8 cellular contexts compared by ENCODE assay signal in genomic region chr18:75247041-75247551, GRCh38. TPM values are rescaled to one million over a fixed set of nuclear protein-coding genes. Genes with fewer than 3 reads are reported as not detected.
DNase-seq lines count a peak whose midpoint lies in the region; ATAC-seq and TF ChIP-seq lines count a peak whose summit lies in the region.

No MANE protein-coding gene starts in this region.

- H3K27me3 ChIP-seq in lower lobe of right lung (ENCODE audit: low read depth) (no peaks in the 10 kb centered on the region), vagina (no peaks in the 10 kb centered on the region), SJCRH30 (no peaks in the 10 kb centered on the region)

- no peaks in the 10 kb centered on the region for H3K9me3 ChIP-seq in lower lobe of right lung
- no peaks in the 10 kb centered on the region for H3K9me3 ChIP-seq in vagina
- no peaks in the 10 kb centered on the region for H3K9me3 ChIP-seq in SJCRH30 (replicated peaks)

- H3K27me3 Mint-ChIP-seq in activated naive CD4-positive, alpha-beta T cell treated with anti-CD3 and anti-CD28 coated beads for 36 hours (ENCODE audit: low read depth): no peaks in the 10 kb centered on the region

- no peak for TF ChIP-seq CTCF in astrocyte of the spinal cord (IDR thresholded peaks at IDR 0.05; ENCODE audit: low read depth, low read length)
- TF ChIP-seq CTCF in lower lobe of right lung (IDR thresholded peaks at IDR 0.05): no peak
- TF ChIP-seq CTCF in vagina (IDR thresholded peaks at IDR 0.05): no peak

- intact Hi-C loops in activated naive CD4-positive, alpha-beta T cell treated with anti-CD3 and anti-CD28 coated beads for 36 hours (cut with micrococcal nuclease): loop anchor here (1.0 to 10.0 kb wide), 6 partner anchors 14 to 1246 kb away; partner anchors contain the start of gene CNDP2
- intact Hi-C loops in lower lobe of right lung (cut with DNase I) (no loop called here), vagina (cut with DNase I) (no loop called here)

- in situ Hi-C loops in astrocyte of the spinal cord (cut with HindIII; ENCODE audit: low sequenced_read_pairs): no loop called here

- CTCF ChIA-PET in activated naive CD4-positive, alpha-beta T cell treated with anti-CD3 and anti-CD28 coated beads for 36 hours (lab: Charles Lee): interaction anchor here (0.7 to 3.5 kb wide), 3 partner anchors 18 to 300 kb away, joined by 4 to 14 read pairs (median 4); no protein-coding TSS in a partner anchor

- no peak for TF ChIP-seq POLR2A in vagina (IDR thresholded peaks at IDR 0.05)

- peak overlapping the region; percentile 74 for H3K27ac ChIP-seq in lower lobe of right lung
- H3K27ac ChIP-seq in vagina: peak overlapping the region; percentile 89
- no peak overlapping the region for H3K27ac ChIP-seq in SJCRH30

- no peak for DNase-seq in activated naive CD4-positive, alpha-beta T cell treated with anti-CD3 and anti-CD28 coated beads for 36 hours
- DNase-seq in activated naive CD4-positive, alpha-beta T cell (lab: John Stamatoyannopoulos, UW): no peak
- DNase-seq in astrocyte of the spinal cord (ENCODE audit: low read depth, low spot score) (no peak), lower lobe of right lung (no peak), vagina (ENCODE audit: extremely low spot score in 2 of 2) (no peak), mucosa of gallbladder (ENCODE audit: low spot score) (no peak), SJCRH30 (no peak)

- H3K4me1 Mint-ChIP-seq in activated naive CD4-positive, alpha-beta T cell treated with anti-CD3 and anti-CD28 coated beads for 36 hours (ENCODE audit: low read depth): peaks cover 62% of the 10 kb centered on the region

- peak overlapping the region; percentile 77 for H3K4me3 Mint-ChIP-seq in activated naive CD4-positive, alpha-beta T cell treated with anti-CD3 and anti-CD28 coated beads for 36 hours

- no peaks in the 10 kb centered on the region for H3K9me3 Mint-ChIP-seq in activated naive CD4-positive, alpha-beta T cell treated with anti-CD3 and anti-CD28 coated beads for 36 hours

- H3K4me1 ChIP-seq in lower lobe of right lung: peaks cover 20% of the 10 kb centered on the region
- peaks cover 77% of the 10 kb centered on the region for H3K4me1 ChIP-seq in vagina
- H3K4me1 ChIP-seq in SJCRH30: no peaks in the 10 kb centered on the region

- ATAC-seq in lower lobe of right lung: peak in 1 of 2 donors; percentile 14
- no peak for ATAC-seq in GM21576 (IDR thresholded peaks at IDR 0.05; ENCODE audit: unreplicated experiment)

- H3K36me3 ChIP-seq in lower lobe of right lung (no peaks in the 10 kb centered on the region), vagina (no peaks in the 10 kb centered on the region), SJCRH30 (no peaks in the 10 kb centered on the region)

- H3K4me3 ChIP-seq in astrocyte of the spinal cord (ENCODE audit: low read depth, low read length) (peak overlapping the region; percentile 36), lower lobe of right lung (peak overlapping the region; percentile 51), vagina (peak overlapping the region; percentile 36 to 41), SJCRH30 (no peak overlapping the region; the same call in 1 of the 2 replicates)

- H3K36me3 Mint-ChIP-seq in activated naive CD4-positive, alpha-beta T cell treated with anti-CD3 and anti-CD28 coated beads for 36 hours (ENCODE audit: low read depth): peaks cover 2% of the 10 kb centered on the region

- peak overlapping the region; percentile 93 for H3K27ac Mint-ChIP-seq in activated naive CD4-positive, alpha-beta T cell treated with anti-CD3 and anti-CD28 coated beads for 36 hours

RNA-seq across cellular contexts. Expression of gene TSHZ1, which starts 36.5 kb away (rescaled TPM):
- 10 to 100 TPM; 13.8 to 14.3 TPM for total RNA-seq in activated naive CD4-positive, alpha-beta T cell treated with anti-CD3 and anti-CD28 coated beads for 36 hours
- 17.0 TPM for total RNA-seq in lower lobe of right lung
- total RNA-seq in vagina: 23.3 TPM
- 32.0 TPM for total RNA-seq in mucosa of gallbladder
- total RNA-seq in SJCRH30 (2014; rRNA removed; shearing (Covaris generic)): 5.5 and 5.7 TPM in 2 replicates

RNA-seq across cellular contexts. Expression of gene PTGR3, which starts 38.2 kb away (rescaled TPM):
- total RNA-seq in activated naive CD4-positive, alpha-beta T cell treated with anti-CD3 and anti-CD28 coated beads for 36 hours: 10 to 100 TPM; 28.4 to 33.0 TPM
- total RNA-seq in lower lobe of right lung (37.3 TPM), vagina (16.0 TPM), mucosa of gallbladder (41.1 TPM)
- 8.7 and 12.2 TPM in 2 replicates for total RNA-seq in SJCRH30 (2014; rRNA removed; shearing (Covaris generic))
